Comparison of ENCODE assay signal across 8 cellular contexts in the genomic region with DNA sequence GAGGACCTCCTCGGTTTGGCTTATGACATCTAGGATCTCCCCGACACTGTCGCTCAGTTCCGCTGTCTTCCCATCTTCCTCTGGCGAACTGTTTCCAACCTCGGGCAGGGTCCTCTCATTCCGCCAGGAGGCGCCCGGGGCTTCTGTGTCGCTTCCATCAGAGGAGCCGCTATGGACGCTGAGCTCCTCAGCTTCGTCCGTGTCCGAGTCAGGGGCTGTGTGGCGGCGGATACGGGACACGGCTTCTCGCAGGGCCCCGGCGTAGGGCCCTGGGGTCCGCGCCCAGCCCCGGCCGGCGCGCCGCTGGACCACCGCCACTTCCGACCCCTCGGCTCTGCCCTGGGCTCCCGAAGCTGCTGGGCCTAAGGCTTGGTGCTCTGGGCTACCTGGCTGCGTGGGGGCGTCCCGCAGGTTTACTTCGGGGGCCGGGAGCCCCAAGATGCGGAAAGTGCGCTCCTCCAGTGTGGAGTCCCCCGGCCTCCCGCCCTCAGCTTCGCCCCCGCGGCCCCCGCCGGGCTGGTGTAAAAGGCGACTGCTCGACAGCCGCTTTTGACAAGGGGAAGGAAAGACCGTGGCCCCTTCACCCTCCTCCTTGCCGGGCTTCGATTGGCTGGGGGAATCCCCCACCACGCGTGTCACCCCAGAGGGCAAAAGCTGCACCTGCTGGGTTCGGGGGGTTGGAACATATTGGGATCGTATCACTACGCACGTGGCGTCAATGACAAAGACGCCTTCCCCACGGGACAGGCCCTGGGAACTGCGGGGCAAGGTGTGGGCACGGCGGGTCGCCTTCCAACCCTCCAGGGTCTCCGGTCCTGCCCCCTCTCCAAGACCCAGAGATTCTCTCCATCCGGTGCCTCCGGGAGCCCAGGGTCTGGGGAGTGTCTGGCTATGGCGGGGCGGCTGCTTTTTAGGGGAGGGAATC. TPM values are rescaled to one million over a fixed set of nuclear protein-coding genes. Genes with fewer than 3 reads are reported as not detected.
A peak's percentile ranks its signal among the peaks of the same experiment; 100 is the strongest.
DNase-seq lines count a peak whose midpoint lies in the region; ATAC-seq, FAIRE-seq and TF ChIP-seq lines count a peak whose summit lies in the region.

No MANE protein-coding gene starts in this region.

- H3K4me3 ChIP-seq in ACC112 (ENCODE audit: low read depth, low read length) = peak overlapping the region; percentile 57; the same call in 1 of the 2 replicates
- H3K4me3 ChIP-seq in fibroblast of the aortic adventitia (ENCODE audit: low read depth, low read length) = peak overlapping the region; percentile 33
- H3K4me3 ChIP-seq in naive thymus-derived CD4-positive, alpha-beta T cell (ENCODE audit: low read length) = peak overlapping the region; percentile 56
- H3K4me3 ChIP-seq in tibial artery = peak overlapping the region; percentile 40 to 52

- H3K27me3 ChIP-seq in ACC112 (ENCODE audit: insufficient read depth, low read length) (peaks cover 33% of the 10 kb centered on the region), tibial artery (peaks cover 0 to 74% of the 10 kb centered on the region in 2 donors)
- H3K27me3 ChIP-seq in naive thymus-derived CD4-positive, alpha-beta T cell (ENCODE audit: control insufficient read depth in 2 of 2, insufficient read depth in 2 of 2, low read length in 2 of 2) = peaks cover 0 to 32% of the 10 kb centered on the region in 2 donors

- DNase-seq in GM18507 (ENCODE audit: extremely low spot score, insufficient read length, low read depth) = no peak
- peak; percentile 93 for DNase-seq in NCI-H82 (lab: John Stamatoyannopoulos, UW)
- peak; percentile 76 to 78 for DNase-seq in activated T-cell treated with anti-CD3 and anti-CD28 coated beads, Interleukin-2, amount 50 U/mL, for 72 hours
- peak; percentile 55 for DNase-seq in fibroblast of the aortic adventitia (ENCODE audit: low read depth)
- DNase-seq in naive thymus-derived CD4-positive, alpha-beta T cell = peak in 8 of 9 donors; percentile 47 to 71 (median 56)
- peak; percentile 84 to 88 for DNase-seq in tibial artery

- CTCF ChIA-PET in naive thymus-derived CD4-positive, alpha-beta T cell (lab: Charles Lee) = interaction anchor here (0.6 to 1.6 kb wide), 8 partner anchors 8 to 132 kb away, joined by 3 to 10 read pairs (median 4); a partner anchor contains a TSS

- peak; percentile 33 for FAIRE-seq in GM18507 (lab: Jason Lieb, UNC)

- peaks cover 37% of the 10 kb centered on the region for H3K27me3 Mint-ChIP-seq in activated T-cell treated with anti-CD3 and anti-CD28 coated beads, Interleukin-2, amount 50 U/mL, for 72 hours (ENCODE audit: low read depth)
- H3K27me3 Mint-ChIP-seq in naive thymus-derived CD4-positive, alpha-beta T cell = peaks cover 58 to 69% (median 63%) of the 10 kb centered on the region in 5 donors

- H3K4me3 Mint-ChIP-seq in activated T-cell treated with anti-CD3 and anti-CD28 coated beads, Interleukin-2, amount 50 U/mL, for 72 hours = peak overlapping the region; percentile 62 to 65
- peak overlapping the region; percentile 65 to 80 (median 70) for H3K4me3 Mint-ChIP-seq in naive thymus-derived CD4-positive, alpha-beta T cell

- H3K9me3 ChIP-seq in naive thymus-derived CD4-positive, alpha-beta T cell (ENCODE audit: control insufficient read depth in 2 of 3, low read length in 3 of 3) = no peaks in the 10 kb centered on the region
- no peaks in the 10 kb centered on the region for H3K9me3 ChIP-seq in tibial artery

- H3K27ac Mint-ChIP-seq in activated T-cell treated with anti-CD3 and anti-CD28 coated beads, Interleukin-2, amount 50 U/mL, for 72 hours = no peak overlapping the region
- H3K27ac Mint-ChIP-seq in naive thymus-derived CD4-positive, alpha-beta T cell = peak overlapping the region in 2 of 9 donors; percentile 51 to 72

- H3K36me3 ChIP-seq in ACC112 (ENCODE audit: insufficient read depth, low read length) (peaks cover 3% of the 10 kb centered on the region; the same call in 1 of the 2 replicates), tibial artery (peaks cover 9 to 20% (median 13%) of the 10 kb centered on the region in 3 donors)
- peaks cover 0 to 11% (median 0%) of the 10 kb centered on the region in 3 experiments for H3K36me3 ChIP-seq in naive thymus-derived CD4-positive, alpha-beta T cell (ENCODE audit: control insufficient read depth in 2 of 3, insufficient read depth in 3 of 3, low read length in 3 of 3)

- peaks cover 4% of the 10 kb centered on the region in 2 donors for H3K36me3 Mint-ChIP-seq in activated T-cell treated with anti-CD3 and anti-CD28 coated beads, Interleukin-2, amount 50 U/mL, for 72 hours (ENCODE audit: insufficient read depth in 2 of 2)
- H3K36me3 Mint-ChIP-seq in naive thymus-derived CD4-positive, alpha-beta T cell = peaks cover 2 to 14% (median 13%) of the 10 kb centered on the region in 5 donors

- H3K9me3 Mint-ChIP-seq in activated T-cell treated with anti-CD3 and anti-CD28 coated beads, Interleukin-2, amount 50 U/mL, for 72 hours = no peaks in the 10 kb centered on the region
- H3K9me3 Mint-ChIP-seq in naive thymus-derived CD4-positive, alpha-beta T cell = peaks cover 0 to 3% (median 0%) of the 10 kb centered on the region in 11 donors

- H3K4me1 Mint-ChIP-seq in activated T-cell treated with anti-CD3 and anti-CD28 coated beads, Interleukin-2, amount 50 U/mL, for 72 hours (ENCODE audit: low read depth) = peaks cover 23% of the 10 kb centered on the region
- H3K4me1 Mint-ChIP-seq in naive thymus-derived CD4-positive, alpha-beta T cell = peaks cover 24 to 44% (median 33%) of the 10 kb centered on the region in 7 donors

- TF ChIP-seq CTCF in fibroblast of the aortic adventitia (IDR thresholded peaks at IDR 0.05; ENCODE audit: insufficient read depth, low read length) (peak; percentile 90), tibial artery (IDR thresholded peaks at IDR 0.05) (peak; percentile 67 to 73)

- intact Hi-C loops in naive thymus-derived CD4-positive, alpha-beta T cell (cut with micrococcal nuclease) = loop anchor here (1.0 to 2.0 kb wide), 5 partner anchors 21 to 238 kb away; a partner anchor contains a TSS
- intact Hi-C loops in tibial artery (cut with DNase I; ENCODE audit: low total_unique reads) = no loop called here

- H3K27ac ChIP-seq in ACC112 (ENCODE audit: low read depth, low read length) (no peak overlapping the region), tibial artery (no peak overlapping the region)
- H3K27ac ChIP-seq in naive thymus-derived CD4-positive, alpha-beta T cell (ENCODE audit: low read depth, low read length) = no peak overlapping the region

- ATAC-seq in activated T-cell treated with anti-CD3 and anti-CD28 coated beads, Interleukin-2, amount 50 U/mL, for 72 hours (replicated peaks in 1 of 2) = peak; percentile 56 to 60
- peak; percentile 71 for ATAC-seq in naive thymus-derived CD4-positive, alpha-beta T cell
- ATAC-seq in HG03457 (IDR thresholded peaks at IDR 0.05; ENCODE audit: unreplicated experiment) = no peak

- H3K79me2 ChIP-seq in ACC112 (ENCODE audit: control insufficient read depth, insufficient read depth, low read length, unreplicated experiment) = no peaks in the 10 kb centered on the region

- H2AFZ ChIP-seq in ACC112 (ENCODE audit: low read length, unreplicated experiment) = peak overlapping the region; percentile 65

- peaks cover 14% of the 10 kb centered on the region for H3K4me1 ChIP-seq in ACC112 (ENCODE audit: control insufficient read depth, insufficient read depth, low read length, unreplicated experiment)
- H3K4me1 ChIP-seq in naive thymus-derived CD4-positive, alpha-beta T cell (ENCODE audit: control insufficient read depth in 2 of 2, insufficient read depth in 2 of 2, low read length in 2 of 2) = peaks cover 13 to 26% of the 10 kb centered on the region in 2 donors
- peaks cover 8 to 57% (median 41%) of the 10 kb centered on the region in 4 donors for H3K4me1 ChIP-seq in tibial artery

- POLR2A ChIA-PET in naive thymus-derived CD4-positive, alpha-beta T cell (lab: Charles Lee) = interaction anchor here (0.6 to 1.9 kb wide), 7 partner anchors 8 to 146 kb away, joined by 3 to 5 read pairs (median 3); a partner anchor contains a TSS

RNA-seq across cellular contexts. Expression of a gene that starts 2.1 kb away (rescaled TPM):
- total RNA-seq in activated T-cell treated with anti-CD3 and anti-CD28 coated beads, Interleukin-2, amount 50 U/mL, for 72 hours = under 1 TPM; 0.25 to 0.38 TPM
- total RNA-seq in fibroblast of the aortic adventitia (ENCODE audit: low replicate concordance) = 0.08 and 0.09 TPM in 2 replicates
- under 1 TPM in 3 of 5 experiments, not detected in 2; 0.19 to 0.71 (median 0.27) TPM for total RNA-seq in naive thymus-derived CD4-positive, alpha-beta T cell
- polyA plus RNA-seq in naive thymus-derived CD4-positive, alpha-beta T cell = not detected

RNA-seq across cellular contexts. Expression of a gene that starts 18.9 kb away (rescaled TPM):
- total RNA-seq in activated T-cell treated with anti-CD3 and anti-CD28 coated beads, Interleukin-2, amount 50 U/mL, for 72 hours = under 1 TPM in 1 of 2 donors, not detected in 1; 0.42 TPM
- total RNA-seq in fibroblast of the aortic adventitia (ENCODE audit: low replicate concordance) = not detected in 2 replicates
- total RNA-seq in naive thymus-derived CD4-positive, alpha-beta T cell = 1 to 10 TPM in 1 of 5 experiments, under 1 TPM in 3, not detected in 1; 0.30 to 1.5 (median 0.49) TPM
- under 1 TPM in 1 of 2 donors, not detected in 1; 0.24 TPM for polyA plus RNA-seq in naive thymus-derived CD4-positive, alpha-beta T cell

RNA-seq across cellular contexts. Expression of a gene that starts 21.5 kb away (rescaled TPM):
- 10 to 100 TPM; 66.1 to 79.3 TPM for total RNA-seq in activated T-cell treated with anti-CD3 and anti-CD28 coated beads, Interleukin-2, amount 50 U/mL, for 72 hours
- 52.4 and 95.9 TPM in 2 replicates for total RNA-seq in fibroblast of the aortic adventitia (ENCODE audit: low replicate concordance)
- 10 to 100 TPM; 34.0 to 74.4 (median 50.6) TPM for total RNA-seq in naive thymus-derived CD4-positive, alpha-beta T cell
- 10 to 100 TPM; 39.4 to 49.6 TPM for polyA plus RNA-seq in naive thymus-derived CD4-positive, alpha-beta T cell

RNA-seq across cellular contexts. Expression of a gene that starts 25.5 kb away (rescaled TPM):
- 1 to 10 TPM in 1 of 2 donors, under 1 TPM in 1; 0.31 to 1.7 TPM for total RNA-seq in activated T-cell treated with anti-CD3 and anti-CD28 coated beads, Interleukin-2, amount 50 U/mL, for 72 hours
- total RNA-seq in fibroblast of the aortic adventitia (ENCODE audit: low replicate concordance) = 0.18 and 0.98 TPM in 2 replicates
- total RNA-seq in naive thymus-derived CD4-positive, alpha-beta T cell = 10 to 100 TPM in 1 of 5 experiments, 1 to 10 TPM in 4; 1.8 to 10.7 (median 7.5) TPM
- polyA plus RNA-seq in naive thymus-derived CD4-positive, alpha-beta T cell = under 1 TPM; 0.07 to 0.15 TPM

RNA-seq across cellular contexts. Expression of a gene that starts 39.8 kb away (rescaled TPM):
- 10 to 100 TPM; 73.5 to 96.5 TPM for total RNA-seq in activated T-cell treated with anti-CD3 and anti-CD28 coated beads, Interleukin-2, amount 50 U/mL, for 72 hours
- 39.7 and 65.3 TPM in 2 replicates for total RNA-seq in fibroblast of the aortic adventitia (ENCODE audit: low replicate concordance)
- total RNA-seq in naive thymus-derived CD4-positive, alpha-beta T cell = 100 to 1,000 TPM in 1 of 5 experiments, 10 to 100 TPM in 4; 48.7 to 137 (median 56.1) TPM
- polyA plus RNA-seq in naive thymus-derived CD4-positive, alpha-beta T cell = 10 to 100 TPM; 15.9 to 21.9 TPM
